In the genomic region with DNA sequence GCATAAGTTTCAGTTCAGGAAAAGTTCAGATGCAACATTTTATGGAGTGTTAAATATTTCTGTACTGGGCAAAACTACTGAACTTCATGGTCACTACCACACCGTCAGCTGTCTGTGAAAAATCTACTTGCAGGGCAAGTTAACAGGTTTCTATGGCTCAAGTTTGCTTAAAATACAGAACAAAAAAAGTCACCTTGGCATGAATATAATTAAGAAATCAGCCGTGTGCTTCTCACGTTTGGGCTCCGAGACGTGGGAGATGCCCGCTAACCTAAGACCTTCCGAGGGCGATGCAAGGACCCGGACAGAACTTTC, we compare ENCODE assay signal across 8 cellular contexts. TPM values are rescaled to one million over a fixed set of nuclear protein-coding genes. Genes with fewer than 3 reads are reported as not detected.
DNase-seq lines count a peak whose midpoint lies in the region; ATAC-seq and TF ChIP-seq lines count a peak whose summit lies in the region.

No MANE protein-coding gene starts in this region.

- no TSS peak for BruUV-seq in Calu3 (replicated peaks; lab: Mats Ljungman, UMichigan)
- BruUV-seq in MCF 10A (replicated peaks; lab: Mats Ljungman, UMichigan) = no TSS peak

- CTCF ChIA-PET in Calu3 (lab: Charles Lee) = no interaction called here
- CTCF ChIA-PET in MCF 10A (lab: Yijun Ruan, JAX) = interaction anchor here (0.6 to 1.2 kb wide), 2 partner anchors 29 to 69 kb away, joined by 3 to 5 read pairs; no protein-coding TSS in a partner anchor

- no peaks in the 10 kb centered on the region for H3K9me3 ChIP-seq in mononuclear cell (ENCODE audit: low read depth, low read length)

- H3K36me3 Mint-ChIP-seq in Calu3 (ENCODE audit: insufficient read depth, unreplicated experiment) (peaks cover 48% of the 10 kb centered on the region), MCF 10A (ENCODE audit: insufficient read depth, unreplicated experiment) (peaks cover 8% of the 10 kb centered on the region)

- DNase-seq in Calu3 = no peak
- no peak for DNase-seq in MCF 10A (ENCODE audit: unreplicated experiment)
- no peak for DNase-seq in stimulated activated CD4-positive, alpha-beta T cell treated with anti-CD3 and anti-CD28 coated beads, Interleukin-12 subunit alpha, Interleukin-12 subunit beta, amount 100 ng/mL, for 4 hours
- no peak for DNase-seq in NCI-H1417 treated with DMSO at 0.1 percent for 48 hours (lab: John Stamatoyannopoulos, UW)
- DNase-seq in DMS153 treated with DMSO at 0.1 percent for 48 hours (lab: John Stamatoyannopoulos, UW; ENCODE audit: unreplicated experiment) = no peak

- peak overlapping the region; percentile 65 for H3K4me3 Mint-ChIP-seq in Calu3 (ENCODE audit: low read depth, unreplicated experiment)
- H3K4me3 Mint-ChIP-seq in MCF 10A (ENCODE audit: unreplicated experiment) = peak overlapping the region; percentile 73

- intact Hi-C loops in Calu3 (cut with micrococcal nuclease; ENCODE audit: unreplicated experiment) = no loop called here
- intact Hi-C loops in MCF 10A (cut with micrococcal nuclease) = no loop called here

- TF ChIP-seq CTCF in Calu3 (IDR thresholded peaks at IDR 0.05; ENCODE audit: unreplicated experiment) = no peak
- TF ChIP-seq CTCF in MCF 10A (IDR thresholded peaks at IDR 0.05; ENCODE audit: unreplicated experiment) = no peak

- H3K27me3 ChIP-seq in mononuclear cell (ENCODE audit: insufficient read depth, low read length) = no peaks in the 10 kb centered on the region

- H3K4me3 ChIP-seq in mononuclear cell (ENCODE audit: low read length) = peak overlapping the region; percentile 83

- H3K27ac Mint-ChIP-seq in Calu3 (ENCODE audit: unreplicated experiment) = no peak overlapping the region
- peak overlapping the region; percentile 61 for H3K27ac Mint-ChIP-seq in MCF 10A (ENCODE audit: low read depth, unreplicated experiment)

- peak; percentile 0 for ATAC-seq in HG03460 (IDR thresholded peaks at IDR 0.05; ENCODE audit: unreplicated experiment)
- no peak for ATAC-seq in GM21447 (IDR thresholded peaks at IDR 0.05; ENCODE audit: unreplicated experiment)

- H3K4me1 Mint-ChIP-seq in Calu3 (ENCODE audit: low read depth, unreplicated experiment) (peaks cover 24% of the 10 kb centered on the region), MCF 10A (ENCODE audit: insufficient read depth, unreplicated experiment) (peaks cover 27% of the 10 kb centered on the region)

- no peaks in the 10 kb centered on the region for H3K27me3 Mint-ChIP-seq in Calu3 (ENCODE audit: unreplicated experiment)
- H3K27me3 Mint-ChIP-seq in MCF 10A (ENCODE audit: insufficient read depth, unreplicated experiment) = no peaks in the 10 kb centered on the region

- POLR2A ChIA-PET in MCF 10A (lab: Yijun Ruan, JAX) = interaction anchor here (0.7 to 2.2 kb wide), 8 partner anchors 10 to 571 kb away, joined by 3 to 9 read pairs (median 4); a partner anchor contains a TSS

- peaks cover 38% of the 10 kb centered on the region for H3K4me1 ChIP-seq in mononuclear cell (ENCODE audit: insufficient read depth, low read length)

- H3K9me3 Mint-ChIP-seq in Calu3 (ENCODE audit: low read depth, unreplicated experiment) (no peaks in the 10 kb centered on the region), MCF 10A (ENCODE audit: unreplicated experiment) (no peaks in the 10 kb centered on the region)

RNA-seq across cellular contexts. Expression of a gene that starts 0.6 kb away (rescaled TPM):
- total RNA-seq in Calu3 (2022) = 23.7 and 31.5 TPM in 2 replicates
- total RNA-seq in MCF 10A (2022) = 22.0 and 27.8 TPM in 2 replicates
- 91.8 TPM for total RNA-seq in mononuclear cell
